26 cellular contexts compared by ENCODE assay signal in the genomic region with DNA sequence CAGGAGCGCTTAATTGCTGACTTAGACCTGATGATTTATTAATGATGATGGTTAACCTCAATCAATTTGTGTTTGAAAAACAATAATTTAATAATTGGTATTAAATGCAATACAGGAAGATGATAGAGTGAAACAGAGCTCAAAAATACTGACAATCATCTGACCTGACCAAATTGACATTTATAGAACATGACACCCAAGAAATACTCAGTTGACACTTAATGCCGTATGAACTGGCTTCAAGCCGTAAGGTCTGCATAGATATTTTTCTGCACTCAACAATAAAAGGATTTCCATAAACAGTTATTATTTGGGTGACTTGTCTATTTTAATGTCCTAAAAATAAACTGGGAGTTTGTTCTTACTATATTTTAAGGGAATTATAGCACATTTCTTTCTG.
"Had no signal": no experiment of that assay in that cellular context is flagged by ENCODE, and none has a peak within 500 bp of the region (broad histone marks: within the 10 kb centered on the region; RNA-seq: fewer than 3 reads in every experiment).

No MANE protein-coding gene starts in this region.

- ATAC-seq: effector memory CD8-positive, alpha-beta T cell; esophagus mucosa; heart right ventricle; left cardiac atrium; left lung; left ventricle myocardium superior; lower lobe of right lung had no signal

- H3K9me3 Mint-ChIP-seq: dendritic cell treated with granulocyte-macrophage colony-stimulating factor and Interleukin-4, amounts not matched to agents 40 ng/mL and 50 ng/mL, for 4 days; effector memory CD8-positive, alpha-beta T cell; endodermal cell had no signal

- H3K27ac ChIP-seq: colonic mucosa, epithelial cell of prostate, esophagus squamous epithelium, gastrocnemius medialis, heart right ventricle, left lung, lower lobe of right lung had no signal

- H3K27ac Mint-ChIP-seq: dendritic cell treated with granulocyte-macrophage colony-stimulating factor and Interleukin-4, amounts not matched to agents 40 ng/mL and 50 ng/mL, for 4 days; effector memory CD8-positive, alpha-beta T cell; endodermal cell had no signal

- H3K36me3 ChIP-seq: colonic mucosa had no signal

- DNase-seq: colonic mucosa; cortex of kidney; effector CD8-positive, alpha-beta T cell; effector memory CD8-positive, alpha-beta T cell; endodermal cell; erythroblast; esophagus squamous epithelium; foreskin fibroblast; foreskin melanocyte; gastrocnemius medialis; glutamatergic neuron; head of caudate nucleus; heart right ventricle; hippocampal formation; left cardiac atrium; left lung; left ventricle myocardium superior; lower lobe of right lung; mesendoderm; midbrain had no signal

- H3K4me3 Mint-ChIP-seq: dendritic cell treated with granulocyte-macrophage colony-stimulating factor and Interleukin-4, amounts not matched to agents 40 ng/mL and 50 ng/mL, for 4 days; effector memory CD8-positive, alpha-beta T cell; endodermal cell had no signal

- FAIRE-seq: endometrium, islet of Langerhans, keratinocyte had no signal

- H3K4me1 ChIP-seq: colonic mucosa, left lung had no signal

- H3K27me3 Mint-ChIP-seq: dendritic cell treated with granulocyte-macrophage colony-stimulating factor and Interleukin-4, amounts not matched to agents 40 ng/mL and 50 ng/mL, for 4 days had no signal

- H3K4me1 Mint-ChIP-seq: endodermal cell had no signal

- H3K9me3 ChIP-seq: colonic mucosa, esophagus squamous epithelium, gastrocnemius medialis, heart right ventricle, left lung, lower lobe of right lung had no signal

- H3K27me3 ChIP-seq: colonic mucosa, esophagus squamous epithelium, gastrocnemius medialis, heart right ventricle, left lung had no signal

- H3K4me3 ChIP-seq: colonic mucosa, esophagus squamous epithelium, gastrocnemius medialis, heart right ventricle, left lung, lower lobe of right lung had no signal
